23 cellular contexts compared by ENCODE assay signal in genomic region chr7:4269086-4269485, GRCh38.
"Had no signal": no experiment of that assay in that cellular context is flagged by ENCODE, and none has a peak within 500 bp of the region (broad histone marks: within the 10 kb centered on the region; RNA-seq: fewer than 3 reads in every experiment).

No MANE protein-coding gene starts in this region.

- DNase-seq: dermis blood vessel endothelial cell; effector memory CD4-positive, alpha-beta T cell; foreskin keratinocyte; left colon; left ventricle myocardium superior; lower lobe of right lung; natural killer cell; pancreas; small intestine; stimulated activated CD4-positive, alpha-beta T cell treated with anti-CD3 and anti-CD28 coated beads, Interleukin-12 subunit alpha, Interleukin-12 subunit beta, amount 100 ng/mL, for 4 hours; stimulated activated CD4-positive, alpha-beta T cell treated with anti-CD3 and anti-CD28 coated beads, Interleukin-1b, Interleukin-23, amount 100 ng/mL, for 48 hours; stimulated activated CD4-positive, alpha-beta T cell treated with anti-CD3 and anti-CD28 coated beads, Interleukin-4, amount 100 ng/mL, for 1 hour; stimulated activated CD8-positive, alpha-beta memory T cell treated with anti-CD3 and anti-CD28 coated beads, Interleukin-4, amount 100 ng/mL, for 48 hours; stimulated activated naive CD4-positive, alpha-beta T cell; stimulated activated naive CD8-positive, alpha-beta T cell treated with anti-CD3 and anti-CD28 coated beads, Interleukin-15, amount 100 ng/mL, for 72 hours; thyroid gland; trophoblast cell had no signal

- H3K36me3 ChIP-seq: esophagus muscularis mucosa, gastroesophageal sphincter, heart left ventricle, lower lobe of right lung, neutrophil, right lobe of liver, thyroid gland had no signal

- H3K27me3 ChIP-seq: foreskin keratinocyte, hepatocyte, pancreas, right lobe of liver, thyroid gland had no signal

- ATAC-seq: foreskin keratinocyte; gastroesophageal sphincter; heart left ventricle; left colon; left ventricle myocardium superior; lower lobe of right lung; natural killer cell; pancreas; right lobe of liver; stimulated activated naive CD8-positive, alpha-beta T cell treated with anti-CD3 and anti-CD28 coated beads, Interleukin-15, amount 100 ng/mL, for 72 hours had no signal

- H3K9me3 ChIP-seq: lower lobe of right lung, neutrophil, pancreas, right lobe of liver, thyroid gland had no signal

- H3K4me3 ChIP-seq: esophagus muscularis mucosa, gastroesophageal sphincter, heart left ventricle, hepatocyte, lower lobe of right lung, pancreas, right lobe of liver, thyroid gland had no signal

- H3K27ac ChIP-seq: esophagus muscularis mucosa, foreskin keratinocyte, gastroesophageal sphincter, heart left ventricle, hepatocyte, lower lobe of right lung, neutrophil, pancreas, right lobe of liver, thyroid gland had no signal

- H3K4me1 ChIP-seq: esophagus muscularis mucosa, foreskin keratinocyte, gastroesophageal sphincter, heart left ventricle, lower lobe of right lung, pancreas, right lobe of liver, thyroid gland had no signal
